In genomic region chr1:100928128-100928527, GRCh38 we compare ENCODE assay signal across 13 cellular contexts. TPM values are rescaled to one million over a fixed set of nuclear protein-coding genes. Genes with fewer than 3 reads are reported as not detected.
A peak's percentile ranks its signal among the peaks of the same experiment; 100 is the strongest.
DNase-seq lines count a peak whose midpoint lies in the region; ATAC-seq and TF ChIP-seq lines count a peak whose summit lies in the region.
"Had no signal": no experiment of that assay in that cellular context is flagged by ENCODE, and none has a peak within 500 bp of the region (broad histone marks: within the 10 kb centered on the region; RNA-seq: fewer than 3 reads in every experiment).

No MANE protein-coding gene starts in this region.

- H3K27ac Mint-ChIP-seq in CD8-positive, alpha-beta memory T cell, result no peak overlapping the region
- H3K27ac Mint-ChIP-seq in T-helper 17 cell, result no peak overlapping the region

- no peaks in the 10 kb centered on the region for H3K9me3 ChIP-seq in CD8-positive, alpha-beta memory T cell (ENCODE audit: low read length)
- H3K9me3 ChIP-seq in T-helper 17 cell (ENCODE audit: control insufficient read depth, low read length, poor library complexity, severe bottlenecking), result no peaks in the 10 kb centered on the region

- H3K4me1 ChIP-seq in CD8-positive, alpha-beta memory T cell (ENCODE audit: insufficient read depth, low read length), result peaks cover 85% of the 10 kb centered on the region

- H3K27me3 ChIP-seq in CD8-positive, alpha-beta memory T cell (ENCODE audit: insufficient read depth, low read length, poor library complexity, severe bottlenecking), result no peaks in the 10 kb centered on the region
- no peaks in the 10 kb centered on the region for H3K27me3 ChIP-seq in dorsolateral prefrontal cortex

- peaks cover 14 to 32% (median 25%) of the 10 kb centered on the region in 3 donors for H3K36me3 Mint-ChIP-seq in CD8-positive, alpha-beta memory T cell
- H3K36me3 Mint-ChIP-seq in T-helper 17 cell (ENCODE audit: low read depth), result peaks cover 3% of the 10 kb centered on the region

- H3K4me1 Mint-ChIP-seq in CD8-positive, alpha-beta memory T cell, result peaks cover 24 to 44% (median 33%) of the 10 kb centered on the region in 3 donors
- peaks cover 37% of the 10 kb centered on the region for H3K4me1 Mint-ChIP-seq in T-helper 17 cell

- TF ChIP-seq CTCF in dorsolateral prefrontal cortex (IDR thresholded peaks at IDR 0.05 in 54 of 56, conservative IDR thresholded peaks at IDR 0.05 in 2 of 56; ENCODE audit: low read depth in 1 of 56, partially characterized antibody in 56 of 56), result peak in 2 of 56 donors; percentile 6 to 14

- no peak overlapping the region for H3K27ac ChIP-seq in CD8-positive, alpha-beta memory T cell (ENCODE audit: low read depth, low read length)
- no peak overlapping the region for H3K27ac ChIP-seq in dorsolateral prefrontal cortex

- peak overlapping the region; percentile 36 for H3K4me3 ChIP-seq in CD8-positive, alpha-beta memory T cell (ENCODE audit: low read length)
- no peak overlapping the region for H3K4me3 ChIP-seq in dorsolateral prefrontal cortex
- H3K4me3 ChIP-seq: skin epidermis had no signal

- H3K36me3 ChIP-seq in CD8-positive, alpha-beta memory T cell (ENCODE audit: insufficient read depth, low read length), result no peaks in the 10 kb centered on the region

- no peak overlapping the region for H3K4me3 Mint-ChIP-seq in CD8-positive, alpha-beta memory T cell
- H3K4me3 Mint-ChIP-seq in T-helper 17 cell, result no peak overlapping the region
- H3K4me3 Mint-ChIP-seq: activated T-cell treated with anti-CD3 and anti-CD28 coated beads, Interleukin-2, amount 50 U/mL, for 4 hours had no signal

- H3K9me3 Mint-ChIP-seq in CD8-positive, alpha-beta memory T cell, result peaks cover 3 to 8% (median 4%) of the 10 kb centered on the region in 5 donors

- peak; percentile 14 for ATAC-seq in T-helper 17 cell

- DNase-seq in CD8-positive, alpha-beta memory T cell, result no peak
- peak; percentile 8 for DNase-seq in HCEC 1CT
- DNase-seq in T-helper 17 cell, result no peak
- peak; percentile 28 for DNase-seq in iPS-NIHi7 (ENCODE audit: extremely low spot score)
- no peak for DNase-seq in dorsolateral prefrontal cortex
- DNase-seq in ACHN, result no peak
- DNase-seq in activated CD4-positive, CD25-positive, alpha-beta regulatory T cell (lab: John Stamatoyannopoulos, UW), result no peak
- no peak for DNase-seq in NOMO-1 (lab: John Stamatoyannopoulos, UW; ENCODE audit: unreplicated experiment in 2 of 2)
- DNase-seq: DMS79, NCI-H2029 treated with DMSO at 0.1 percent for 48 hours had no signal

- CTCF ChIA-PET in CD8-positive, alpha-beta memory T cell (lab: Charles Lee), result interaction anchor here (1.0 to 3.9 kb wide), 5 partner anchors 307 to 381 kb away, joined by 3 to 16 read pairs (median 6); no protein-coding TSS in a partner anchor

- POLR2A ChIA-PET in CD8-positive, alpha-beta memory T cell (lab: Charles Lee), result interaction anchor here (0.6 to 1.6 kb wide), 8 partner anchors 23 to 312 kb away, joined by 3 to 6 read pairs (median 4); partner anchors contain the start of genes DPH5 and SLC30A7

- in situ Hi-C loops in ACHN (cut with HindIII; ENCODE audit: low pct_ligation_motif_present, low pct_unique_long_range_greater_than_20kb, low sequenced_read_pairs), result no loop called here

- intact Hi-C loops in dorsolateral prefrontal cortex (cut with DNase I), result loop anchor here (5.0 to 10.0 kb wide), 2 partner anchors 359 to 437 kb away; no protein-coding TSS in a partner anchor

- H3K27me3 Mint-ChIP-seq in CD8-positive, alpha-beta memory T cell, result no peaks in the 10 kb centered on the region
- H3K27me3 Mint-ChIP-seq in T-helper 17 cell, result no peaks in the 10 kb centered on the region
- H3K27me3 Mint-ChIP-seq: naive thymus-derived CD8-positive, alpha-beta T cell had no signal

RNA-seq across cellular contexts. Expression of gene SLC30A7, which starts 32.2 kb away (rescaled TPM):
- total RNA-seq in CD8-positive, alpha-beta memory T cell, result 10 to 100 TPM; 47.0 to 47.4 TPM
- 12.7 TPM for polyA plus RNA-seq in CD8-positive, alpha-beta memory T cell
- 10 to 100 TPM; 26.3 to 34.5 TPM for total RNA-seq in T-helper 17 cell
- total RNA-seq in dorsolateral prefrontal cortex, result 10 to 100 TPM; 14.8 to 30.3 (median 21.4) TPM

RNA-seq across cellular contexts. Expression of gene EXTL2, which starts 33.5 kb away (rescaled TPM):
- 10 to 100 TPM; 11.5 to 12.9 TPM for total RNA-seq in CD8-positive, alpha-beta memory T cell
- polyA plus RNA-seq in CD8-positive, alpha-beta memory T cell, result 3.2 TPM
- total RNA-seq in T-helper 17 cell, result 1 to 10 TPM in 1 of 2 donors, under 1 TPM in 1; 0.85 to 1.4 TPM
- 10 to 100 TPM; 18.1 to 60.5 (median 35.4) TPM for total RNA-seq in dorsolateral prefrontal cortex

Comparison
In these comparisons a context has a peak if more than half of its experiments do, and no peak if none do; other contexts are left out.
1. DNase-seq: peak in HCEC 1CT (single experiment) and iPS-NIHi7 (single experiment); none in CD8-positive, alpha-beta memory T cell (0 of 5), T-helper 17 cell (0 of 3), dorsolateral prefrontal cortex (0 of 10), ACHN (single experiment), activated CD4-positive, CD25-positive, alpha-beta regulatory T cell (0 of 4) and NOMO-1 (0 of 2).
2. RNA of gene EXTL2, which starts 33.5 kb away (total RNA-seq): 18.1 to 60.5 TPM in dorsolateral prefrontal cortex and 11.5 to 12.9 TPM in CD8-positive, alpha-beta memory T cell; 0.85 to 1.4 TPM in T-helper 17 cell; every median in the first group is over 4 times any median in the second.